8 cellular contexts compared by ENCODE assay signal in the genomic region with DNA sequence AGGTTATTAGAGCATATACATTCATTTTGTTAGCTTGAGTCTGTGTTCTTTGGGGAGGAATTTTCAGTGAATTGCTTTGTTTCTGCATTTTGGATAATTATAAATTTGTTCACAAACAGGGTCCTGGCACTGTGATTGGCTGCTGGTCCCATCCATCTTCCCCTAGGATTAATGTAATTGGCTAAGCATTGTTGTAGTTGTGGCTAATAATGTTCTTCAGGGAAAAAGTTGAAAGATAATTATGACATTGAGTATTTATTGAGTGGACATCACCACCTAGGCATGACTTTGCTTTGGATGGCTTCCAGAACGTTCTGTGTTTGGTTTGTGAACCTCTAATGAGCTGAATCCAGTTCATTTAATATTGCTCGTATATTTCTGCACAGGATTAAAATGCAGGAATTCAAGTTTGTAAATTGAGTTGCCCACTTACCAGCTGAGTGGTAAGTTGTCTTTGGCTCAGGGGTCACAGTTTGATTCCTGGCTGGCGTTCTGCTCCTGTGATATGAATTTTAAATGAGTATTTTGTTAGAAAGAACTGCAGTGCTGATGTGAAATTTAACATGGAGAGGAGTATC.
DNase-seq lines count a peak whose midpoint lies in the region; ATAC-seq and TF ChIP-seq lines count a peak whose summit lies in the region.

No MANE protein-coding gene starts in this region.

- H3K27ac Mint-ChIP-seq in central memory CD8-positive, alpha-beta T cell (ENCODE audit: low read depth): peak overlapping the region; percentile 38

- H3K27me3 Mint-ChIP-seq in central memory CD8-positive, alpha-beta T cell: no peaks in the 10 kb centered on the region

- POLR2A ChIA-PET in GM10248 (lab: Yijun Ruan, JAX): no interaction called here

- H3K4me1 Mint-ChIP-seq in central memory CD8-positive, alpha-beta T cell: peaks cover 51% of the 10 kb centered on the region

- CTCF ChIA-PET in GM10248 (lab: Yijun Ruan, JAX): interaction anchor here (1.1 to 2.9 kb wide), 6 partner anchors 8 to 35 kb away, joined by 3 to 10 read pairs (median 5); no protein-coding TSS in a partner anchor

- peaks cover 17% of the 10 kb centered on the region for H3K36me3 Mint-ChIP-seq in central memory CD8-positive, alpha-beta T cell (ENCODE audit: insufficient read depth)

- no peak overlapping the region for H3K4me3 Mint-ChIP-seq in central memory CD8-positive, alpha-beta T cell

- ATAC-seq in central memory CD8-positive, alpha-beta T cell (replicated peaks; ENCODE audit: extremely low read depth, poor library complexity, severe bottlenecking): no peak
- ATAC-seq in GM21390 (IDR thresholded peaks at IDR 0.05; ENCODE audit: unreplicated experiment) (no peak), GM21825 (IDR thresholded peaks at IDR 0.05; ENCODE audit: unreplicated experiment) (no peak), HG02981 (IDR thresholded peaks at IDR 0.05; ENCODE audit: unreplicated experiment) (no peak)

- H3K9me3 Mint-ChIP-seq in central memory CD8-positive, alpha-beta T cell: no peaks in the 10 kb centered on the region

- DNase-seq in DMS153 (lab: John Stamatoyannopoulos, UW) (peak; percentile 46), NCI-H1105 treated with DMSO at 0.1 percent for 48 hours (lab: John Stamatoyannopoulos, UW) (peak; percentile 97), midbrain (lab: John Stamatoyannopoulos, UW) (peak; percentile 69), GM10248 (ENCODE audit: extremely low spot score) (no peak)
- no peak for DNase-seq in central memory CD8-positive, alpha-beta T cell (ENCODE audit: low spot score in 2 of 2)

- no peak for TF ChIP-seq CTCF in GM10248 (IDR thresholded peaks at IDR 0.05; ENCODE audit: control extremely low read depth, extremely low read depth, low read depth, missing control alignments)

Comparison
In these comparisons a context has a peak if more than half of its experiments do, and no peak if none do; other contexts are left out.
1. DNase-seq: peak in DMS153 (single experiment), NCI-H1105 treated with DMSO at 0.1 percent for 48 hours (single experiment) and midbrain (single experiment); none in central memory CD8-positive, alpha-beta T cell (0 of 2) and GM10248 (single experiment).